Comparison of ENCODE assay signal across 1 cellular context in genomic region chr2:120443946-120444345, GRCh38.
TF ChIP-seq lines count a peak whose summit lies in the region.

No MANE protein-coding gene starts in this region.

TF ChIP-seq in GM23338, 12 proteins besides CTCF, POLR2A, EP300 and RAD21 (continued from another document):
- TF ChIP-seq REST (IDR thresholded peaks at IDR 0.05; ENCODE audit: unreplicated experiment): no peak
- no peak for TF ChIP-seq ETS1 (IDR thresholded peaks at IDR 0.05)
- TF ChIP-seq POLR2AphosphoS5 (IDR thresholded peaks at IDR 0.05; ENCODE audit: low read depth): no peak
- TF ChIP-seq ZNF331 (CRISPR knock-in tag; IDR thresholded peaks at IDR 0.05; ENCODE audit: low read depth): no peak
- TF ChIP-seq STAT1 (IDR thresholded peaks at IDR 0.05; ENCODE audit: unreplicated experiment): no peak
- no peak for TF ChIP-seq NANOG (IDR thresholded peaks at IDR 0.05; ENCODE audit: borderline replicate concordance)
- TF ChIP-seq ZNF114 (CRISPR knock-in tag; IDR thresholded peaks at IDR 0.05): no peak
- no peak for TF ChIP-seq EZH2phosphoT487 (IDR thresholded peaks at IDR 0.05; ENCODE audit: unreplicated experiment)
- TF ChIP-seq JUNB (IDR thresholded peaks at IDR 0.05; ENCODE audit: unreplicated experiment): no peak
- TF ChIP-seq EZH2 (IDR thresholded peaks at IDR 0.05; ENCODE audit: low read depth, unreplicated experiment): no peak
TF ChIP-seq in GM23338: peak in this region for 0.
